Comparison of ENCODE assay signal across 27 cellular contexts in genomic region chr2:61633250-61633649, GRCh38.
A peak's percentile ranks its signal among the peaks of the same experiment; 100 is the strongest.
DNase-seq lines count a peak whose midpoint lies in the region; ATAC-seq and TF ChIP-seq lines count a peak whose summit lies in the region.
"Had no signal": no experiment of that assay in that cellular context is flagged by ENCODE, and none has a peak within 500 bp of the region (broad histone marks: within the 10 kb centered on the region; RNA-seq: fewer than 3 reads in every experiment).

No MANE protein-coding gene starts in this region.

- no TSS peak for BruUV-seq in PC-9 (replicated peaks; lab: Mats Ljungman, UMichigan)

- no peaks in the 10 kb centered on the region for H3K27me3 Mint-ChIP-seq in activated T-helper 2 cell treated with anti-CD3 and anti-CD28 coated beads, Interferon-gamma antibody, Interleukin-2, Interleukin-4, amounts not matched to agents 10 μg/mL and 5 μg/mL and 100 μg/mL, durations not matched to agents 14 hours and 24 hours and 36 hours (ENCODE audit: low read depth)
- H3K27me3 Mint-ChIP-seq: activated T-cell treated with anti-CD3 and anti-CD28 coated beads, Interleukin-2, amount 50 U/mL, for 24 hours had no signal

- H3K4me1 ChIP-seq in heart right ventricle, result peaks cover 0 to 7% (median 0%) of the 10 kb centered on the region in 9 donors
- 0 out of 2 replicates have a peak, but pooled peaks cover 6% of the 10 kb centered on the region for H3K4me1 ChIP-seq in PC-9 (replicated peaks; ENCODE audit: insufficient read depth)
- H3K4me1 ChIP-seq: BLaER1 treated with 17β-estradiol and CSF1 and Interleukin-3, amounts not matched to agents 10 nM and 100 nM; colonic mucosa had no signal

- H3K9me3 ChIP-seq in heart right ventricle (no peaks in the 10 kb centered on the region), PC-9 (ENCODE audit: insufficient read depth, low read depth) (no peaks in the 10 kb centered on the region)
- H3K9me3 ChIP-seq: adrenal gland; BLaER1 treated with 17β-estradiol and CSF1 and Interleukin-3, amounts not matched to agents 10 nM and 100 nM; colonic mucosa; mucosa of descending colon had no signal

- H3K27ac ChIP-seq in heart right ventricle (no peak overlapping the region), PC-9 (no peak overlapping the region)
- H3K27ac ChIP-seq: adrenal gland; BLaER1 treated with 17β-estradiol and CSF1 and Interleukin-3, amounts not matched to agents 10 nM and 100 nM; colonic mucosa had no signal

- H3F3A ChIP-seq in PC-9 (ENCODE audit: insufficient read depth, low read depth), result peaks cover 4% of the 10 kb centered on the region; the same call in 1 of the 2 replicates

- H3K9me2 ChIP-seq in PC-9 (ENCODE audit: insufficient read depth), result no peaks in the 10 kb centered on the region

- H3K36me3 ChIP-seq in heart right ventricle, result no peaks in the 10 kb centered on the region
- no peaks in the 10 kb centered on the region for H3K36me3 ChIP-seq in PC-9 (ENCODE audit: low read depth)
- H3K36me3 ChIP-seq: adrenal gland; BLaER1 treated with 17β-estradiol and CSF1 and Interleukin-3, amounts not matched to agents 10 nM and 100 nM; colonic mucosa had no signal

- 73 to 78% methylated on average over 2 of the region's 2 CpGs for WGBS in heart right ventricle, 2 donors

- no peak overlapping the region for H3K4me3 Mint-ChIP-seq in activated T-helper 2 cell treated with anti-CD3 and anti-CD28 coated beads, Interferon-gamma antibody, Interleukin-2, Interleukin-4, amounts not matched to agents 10 μg/mL and 5 μg/mL and 100 μg/mL, durations not matched to agents 14 hours and 24 hours and 36 hours (ENCODE audit: low read depth)
- H3K4me3 Mint-ChIP-seq: activated T-cell treated with anti-CD3 and anti-CD28 coated beads, Interleukin-2, amount 50 U/mL, for 24 hours; endodermal cell; GM23338; nephron had no signal

- H3K9me3 Mint-ChIP-seq in activated T-helper 2 cell treated with anti-CD3 and anti-CD28 coated beads, Interferon-gamma antibody, Interleukin-2, Interleukin-4, amounts not matched to agents 10 μg/mL and 5 μg/mL and 100 μg/mL, durations not matched to agents 14 hours and 24 hours and 36 hours, result no peaks in the 10 kb centered on the region
- H3K9me3 Mint-ChIP-seq: activated T-cell treated with anti-CD3 and anti-CD28 coated beads, Interleukin-2, amount 50 U/mL, for 24 hours; endodermal cell; GM23338; nephron had no signal

- TF ChIP-seq CTCF in heart right ventricle (IDR thresholded peaks at IDR 0.05) (peak in 5 of 9 donors; percentile 10 to 42 (median 14)), PC-9 (conservative IDR thresholded peaks at IDR 0.05) (peak; percentile 33; the same call in 1 of the 2 replicates), GM10248 (IDR thresholded peaks at IDR 0.05; ENCODE audit: control extremely low read depth, extremely low read depth, low read depth, missing control alignments) (no peak)

- H3K27me3 ChIP-seq in heart right ventricle (no peaks in the 10 kb centered on the region), PC-9 (ENCODE audit: insufficient read depth, low read depth) (no peaks in the 10 kb centered on the region)
- H3K27me3 ChIP-seq: adrenal gland; BLaER1 treated with 17β-estradiol and CSF1 and Interleukin-3, amounts not matched to agents 10 nM and 100 nM; colonic mucosa had no signal

- CTCF ChIA-PET in PC-9 (lab: Charles Lee), result no interaction called here
- CTCF ChIA-PET in GM10248 (lab: Yijun Ruan, JAX), result no interaction called here

- ATAC-seq in heart right ventricle (no peak), left ventricle myocardium superior (no peak), HG02973 (IDR thresholded peaks at IDR 0.05; ENCODE audit: unreplicated experiment) (no peak), HG03521 (IDR thresholded peaks at IDR 0.05; ENCODE audit: unreplicated experiment) (no peak)
- ATAC-seq: GM23338, K562, mucosa of descending colon, sciatic nerve had no signal

- H4K20me1 ChIP-seq in PC-9 (ENCODE audit: insufficient read depth), result no peaks in the 10 kb centered on the region
- H4K20me1 ChIP-seq: BLaER1 treated with 17β-estradiol and CSF1 and Interleukin-3, amounts not matched to agents 10 nM and 100 nM had no signal

- intact Hi-C loops in heart right ventricle (cut with DNase I) (loop anchor here in 1 of 10 donors (10.0 kb wide), 1 partner anchor 88 kb away; no protein-coding TSS in a partner anchor), left ventricle myocardium superior (cut with micrococcal nuclease) (no loop called here), PC-9 (cut with micrococcal nuclease; ENCODE audit: unreplicated experiment) (loop anchor here (10.0 kb wide), 1 partner anchor 278 kb away; no protein-coding TSS in a partner anchor)
- intact Hi-C loops in activated T-helper 2 cell treated with anti-CD3 and anti-CD28 coated beads, Interferon-gamma antibody, Interleukin-2, Interleukin-4, amounts not matched to agents 10 μg/mL and 5 μg/mL and 100 μg/mL, durations not matched to agents 14 hours and 24 hours and 36 hours (cut with micrococcal nuclease), result no loop called here

- POLR2A ChIA-PET in PC-9 (lab: Charles Lee; ENCODE audit: unreplicated experiment) (interaction anchor here (0.5 kb wide), 1 partner anchor 416 kb away, joined by 11 read pairs; no protein-coding TSS in a partner anchor), GM10248 (lab: Yijun Ruan, JAX) (no interaction called here)

- H3K4me1 Mint-ChIP-seq in activated T-helper 2 cell treated with anti-CD3 and anti-CD28 coated beads, Interferon-gamma antibody, Interleukin-2, Interleukin-4, amounts not matched to agents 10 μg/mL and 5 μg/mL and 100 μg/mL, durations not matched to agents 14 hours and 24 hours and 36 hours (ENCODE audit: low read depth), result no peaks in the 10 kb centered on the region
- H3K4me1 Mint-ChIP-seq: nephron had no signal

- no peaks in the 10 kb centered on the region for H3K79me2 ChIP-seq in PC-9 (ENCODE audit: low read depth)

- no peaks in the 10 kb centered on the region for H3K36me3 Mint-ChIP-seq in activated T-helper 2 cell treated with anti-CD3 and anti-CD28 coated beads, Interferon-gamma antibody, Interleukin-2, Interleukin-4, amounts not matched to agents 10 μg/mL and 5 μg/mL and 100 μg/mL, durations not matched to agents 14 hours and 24 hours and 36 hours (ENCODE audit: low read depth)

- no peak overlapping the region for H3K27ac Mint-ChIP-seq in activated T-helper 2 cell treated with anti-CD3 and anti-CD28 coated beads, Interferon-gamma antibody, Interleukin-2, Interleukin-4, amounts not matched to agents 10 μg/mL and 5 μg/mL and 100 μg/mL, durations not matched to agents 14 hours and 24 hours and 36 hours
- H3K27ac Mint-ChIP-seq: activated T-cell treated with anti-CD3 and anti-CD28 coated beads, Interleukin-2, amount 50 U/mL, for 24 hours; endodermal cell; GM23338; nephron had no signal

- H3K4me3 ChIP-seq in heart right ventricle (peak overlapping the region in 1 of 10 donors; percentile 8), PC-9 (no peak overlapping the region)
- H3K4me3 ChIP-seq: BLaER1 treated with 17β-estradiol and CSF1 and Interleukin-3, amounts not matched to agents 10 nM and 100 nM; colonic mucosa; GM23338; K562; lung; mucosa of descending colon had no signal

- DNase-seq in heart right ventricle (no peak), left ventricle myocardium superior (no peak), PC-9 (no peak), fibroblast of peridontal ligament (ENCODE audit: extremely low read depth) (peak; percentile 14), GM10248 (ENCODE audit: extremely low spot score) (no peak)
- no peak for DNase-seq in activated T-helper 2 cell treated with anti-CD3 and anti-CD28 coated beads, Interferon-gamma antibody, Interleukin-2, Interleukin-4, amounts not matched to agents 10 μg/mL and 5 μg/mL and 100 μg/mL, durations not matched to agents 14 hours and 24 hours and 36 hours (ENCODE audit: low spot score)
- DNase-seq: activated CD4-positive, CD25-positive, alpha-beta regulatory T cell treated with anti-CD3 and anti-CD28 coated beads, Interleukin-2, amount 50 U/mL, for 72 hours; activated CD8-positive, alpha-beta memory T cell treated with anti-CD3 and anti-CD28 coated beads for 24 hours; activated naive CD4-positive, alpha-beta T cell; activated T-cell treated with anti-CD3 and anti-CD28 coated beads, Interleukin-2, amount 50 U/mL, for 24 hours; adrenal gland; colonic mucosa; kidney; mucosa of descending colon; NCI-H1436 treated with DMSO at 0.1 percent for 48 hours; NCI-H446 treated with DMSO at 0.1 percent for 48 hours; posterior cingulate gyrus; trophoblast cell had no signal

- H2AFZ ChIP-seq in PC-9, result no peak overlapping the region

- H3K4me2 ChIP-seq in PC-9, result no peak overlapping the region
- H3K4me2 ChIP-seq: BLaER1 treated with 17β-estradiol and CSF1 and Interleukin-3, amounts not matched to agents 10 nM and 100 nM; GM23338 had no signal
